18 cellular contexts compared by ENCODE assay signal in the genomic region with DNA sequence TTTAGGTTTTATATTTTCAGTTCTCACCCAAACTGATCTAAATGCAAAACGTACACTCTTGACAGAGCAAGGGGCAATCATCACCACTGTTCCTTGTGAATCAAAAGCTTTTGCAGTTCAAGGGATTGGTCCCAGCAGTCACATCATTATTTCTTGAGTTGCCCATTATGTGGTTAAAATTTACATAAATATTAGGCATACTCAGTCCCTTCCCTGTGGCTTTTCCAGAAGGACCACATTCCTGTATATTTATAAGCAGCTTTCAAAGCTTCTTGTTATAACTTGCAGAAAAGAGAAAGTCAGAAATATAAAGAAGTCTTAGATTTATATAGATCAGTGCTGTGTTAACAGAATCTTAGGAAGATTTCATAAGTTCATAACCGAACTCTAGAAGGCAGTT.
DNase-seq lines count a peak whose midpoint lies in the region; ATAC-seq and TF ChIP-seq lines count a peak whose summit lies in the region.
"Had no signal": no experiment of that assay in that cellular context is flagged by ENCODE, and none has a peak within 500 bp of the region (broad histone marks: within the 10 kb centered on the region; RNA-seq: fewer than 3 reads in every experiment).

No MANE protein-coding gene starts in this region.

- ATAC-seq in stimulated activated memory B cell treated with anti-CD40 and anti-IgM and Interleukin-4, amounts not matched to agents 10 μg/mL and 1 μg/mL and 100 μg/mL, for 72 hours, result no peak
- no peak for ATAC-seq in HG02870 (IDR thresholded peaks at IDR 0.05; ENCODE audit: unreplicated experiment)
- ATAC-seq: T-cell had no signal

- peak; percentile 19 for DNase-seq in HPDE6-E6E7 (ENCODE audit: extremely low spot score)
- DNase-seq in PC-9, result peak in 1 of 2 experiments; percentile 48
- peak; percentile 79 for DNase-seq in epithelial cell of esophagus (ENCODE audit: low read depth)
- DNase-seq in HK-2 (ENCODE audit: unreplicated experiment), result no peak
- DNase-seq in NCI-H146 (lab: John Stamatoyannopoulos, UW), result no peak
- DNase-seq: C1 segment of cervical spinal cord; CD8-positive, alpha-beta memory T cell; H7; NCI-H1436; NCI-H2029 treated with DMSO at 0.1 percent for 48 hours; NCI-H2171; NCI-H446; SHP77; SK-N-SH; T-cell had no signal

- no peaks in the 10 kb centered on the region for H4K20me1 ChIP-seq in PC-9 (ENCODE audit: insufficient read depth)

- no peaks in the 10 kb centered on the region for H3F3A ChIP-seq in PC-9 (ENCODE audit: insufficient read depth, low read depth)

- no peaks in the 10 kb centered on the region for H3K27me3 Mint-ChIP-seq in stimulated activated memory B cell treated with anti-CD40 and anti-IgM and Interleukin-4, amounts not matched to agents 10 μg/mL and 1 μg/mL and 100 μg/mL, for 72 hours
- H3K27me3 Mint-ChIP-seq: CD8-positive, alpha-beta memory T cell had no signal

- H3K4me3 ChIP-seq in PC-9 (no peak overlapping the region), epithelial cell of esophagus (ENCODE audit: low read length) (no peak overlapping the region)

- peak overlapping the region; percentile 30 for H3K27ac Mint-ChIP-seq in stimulated activated memory B cell treated with anti-CD40 and anti-IgM and Interleukin-4, amounts not matched to agents 10 μg/mL and 1 μg/mL and 100 μg/mL, for 72 hours
- H3K27ac Mint-ChIP-seq: CD8-positive, alpha-beta memory T cell; T-cell had no signal

- no peak for TF ChIP-seq CTCF in PC-9 (conservative IDR thresholded peaks at IDR 0.05)
- no peak for TF ChIP-seq CTCF in epithelial cell of esophagus (IDR thresholded peaks at IDR 0.05; ENCODE audit: insufficient read depth, low read depth, low read length, missing control alignments)

- H3K4me3 Mint-ChIP-seq in stimulated activated memory B cell treated with anti-CD40 and anti-IgM and Interleukin-4, amounts not matched to agents 10 μg/mL and 1 μg/mL and 100 μg/mL, for 72 hours, result no peak overlapping the region
- H3K4me3 Mint-ChIP-seq: CD8-positive, alpha-beta memory T cell; T-cell had no signal

- H3K9me3 Mint-ChIP-seq in stimulated activated memory B cell treated with anti-CD40 and anti-IgM and Interleukin-4, amounts not matched to agents 10 μg/mL and 1 μg/mL and 100 μg/mL, for 72 hours, result peaks cover 1% of the 10 kb centered on the region

- no peaks in the 10 kb centered on the region for H3K4me1 ChIP-seq in PC-9 (replicated peaks; ENCODE audit: insufficient read depth)

- no peaks in the 10 kb centered on the region for H3K9me3 ChIP-seq in PC-9 (ENCODE audit: insufficient read depth, low read depth)

- intact Hi-C loops in PC-9 (cut with micrococcal nuclease; ENCODE audit: unreplicated experiment), result no loop called here

- no peaks in the 10 kb centered on the region for H3K27me3 ChIP-seq in PC-9 (ENCODE audit: insufficient read depth, low read depth)

- CTCF ChIA-PET in PC-9 (lab: Charles Lee), result no interaction called here

- H3K4me1 Mint-ChIP-seq in stimulated activated memory B cell treated with anti-CD40 and anti-IgM and Interleukin-4, amounts not matched to agents 10 μg/mL and 1 μg/mL and 100 μg/mL, for 72 hours, result peaks cover 13% of the 10 kb centered on the region
- H3K4me1 Mint-ChIP-seq: CD8-positive, alpha-beta memory T cell; T-cell had no signal

- no peaks in the 10 kb centered on the region for H3K36me3 ChIP-seq in PC-9 (ENCODE audit: low read depth)

- H2AFZ ChIP-seq in PC-9, result no peak overlapping the region

- peak overlapping the region; percentile 22; the same call in 1 of the 2 replicates for H3K4me2 ChIP-seq in PC-9
- H3K4me2 ChIP-seq: KMS-11, SK-N-SH had no signal

- no peaks in the 10 kb centered on the region for H3K79me2 ChIP-seq in PC-9 (ENCODE audit: low read depth)

- no peaks in the 10 kb centered on the region for H3K36me3 Mint-ChIP-seq in stimulated activated memory B cell treated with anti-CD40 and anti-IgM and Interleukin-4, amounts not matched to agents 10 μg/mL and 1 μg/mL and 100 μg/mL, for 72 hours
- H3K36me3 Mint-ChIP-seq: T-cell had no signal

- no peak overlapping the region for H3K27ac ChIP-seq in PC-9
- H3K27ac ChIP-seq: KMS-11 had no signal

- H3K9me2 ChIP-seq in PC-9 (ENCODE audit: insufficient read depth), result no peaks in the 10 kb centered on the region
- H3K9me2 ChIP-seq: SK-N-SH had no signal

- no TSS peak for BruUV-seq in PC-9 (replicated peaks; lab: Mats Ljungman, UMichigan)

- POLR2A ChIA-PET in PC-9 (lab: Charles Lee; ENCODE audit: unreplicated experiment), result no interaction called here

Comparison
In these comparisons a context has a peak if more than half of its experiments do, and no peak if none do; other contexts are left out.
1. DNase-seq: peak in HPDE6-E6E7 (single experiment) and epithelial cell of esophagus (single experiment); none in HK-2 (single experiment) and NCI-H146 (single experiment).